32 cellular contexts compared by ENCODE assay signal in the genomic region with DNA sequence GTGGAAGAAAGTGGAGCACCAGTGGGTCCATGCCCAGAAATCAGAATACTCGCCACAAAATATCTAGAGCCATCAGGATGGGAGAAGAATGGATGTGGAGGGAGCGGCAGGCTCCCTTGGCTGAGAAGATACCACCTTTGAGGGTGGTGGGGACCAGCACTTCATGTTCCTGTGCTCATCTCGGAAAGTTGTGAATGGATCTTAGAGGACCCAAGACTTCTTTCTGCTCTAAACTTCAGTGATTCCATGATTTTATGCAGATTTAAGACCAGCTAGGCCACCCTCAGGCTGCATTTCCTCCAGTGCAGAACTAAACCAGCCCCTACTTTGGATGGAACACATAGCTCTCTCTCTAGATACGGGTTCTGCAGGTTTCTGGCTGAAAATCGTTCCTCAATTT.
"Had no signal": no experiment of that assay in that cellular context is flagged by ENCODE, and none has a peak within 500 bp of the region (broad histone marks: within the 10 kb centered on the region; RNA-seq: fewer than 3 reads in every experiment).

No MANE protein-coding gene starts in this region.

- DNase-seq: activated B cell treated with CpG ODN at 0.5 μM for 24 hours; activated CD4-positive, alpha-beta memory T cell treated with anti-CD3 and anti-CD28 coated beads for 36 hours; activated CD4-positive, alpha-beta T cell treated with anti-CD3 and anti-CD28 coated beads for 4 hours; activated CD4-positive, alpha-beta T cell treated with anti-CD3 and anti-CD28 coated beads, Interleukin-2, amount 10 ng/mL, durations not matched to agents 24 days and 14 days; activated CD4-positive, alpha-beta T cell treated with anti-CD3 and anti-CD28 coated beads, Interleukin-2, amount 50 U/mL, for 1 hour; activated CD4-positive, alpha-beta T cell treated with anti-CD3 and anti-CD28 coated beads, Interleukin-2, amount 50 U/mL, for 4 hours; activated CD4-positive, CD25-positive, alpha-beta regulatory T cell treated with anti-CD3 and anti-CD28 coated beads, Interleukin-2, amount 50 U/mL, for 72 hours; activated CD8-positive, alpha-beta memory T cell treated with anti-CD3 and anti-CD28 coated beads, Interleukin-2, amount 50 U/mL, for 4 hours; activated CD8-positive, alpha-beta T cell treated with anti-CD3 and anti-CD28 coated beads for 36 hours; activated effector memory CD4-positive, alpha-beta T cell treated with anti-CD3 and anti-CD28 coated beads, Interleukin-2, amount 50 U/mL, for 16 hours; activated gamma-delta T cell treated with Interleukin-2 at 50 U/mL for 16 hours; activated naive CD4-positive, alpha-beta T cell; activated naive CD4-positive, alpha-beta T cell treated with anti-CD3 and anti-CD28 coated beads for 36 hours; activated naive CD4-positive, alpha-beta T cell treated with anti-CD3 and anti-CD28 coated beads, Interleukin-2, amount 50 U/mL, for 16 hours; activated naive CD8-positive, alpha-beta T cell treated with anti-CD3 and anti-CD28 coated beads for 36 hours; activated T-cell treated with anti-CD3 and anti-CD28 coated beads for 4 hours; activated T-cell treated with anti-CD3 and anti-CD28 coated beads, Interleukin-2, amount 50 U/mL, for 1 hour; activated T-cell treated with anti-CD3 and anti-CD28 coated beads, Interleukin-2, amount 50 U/mL, for 4 hours; activated T-cell treated with anti-CD3 and anti-CD28 coated beads, Interleukin-2, amount 50 U/mL, for 72 hours; adrenal gland; amniotic stem cell; aorta; body of pancreas; brain microvascular endothelial cell; central memory CD4-positive, alpha-beta T cell; T-helper 17 cell; T-helper 9 cell had no signal

- H3K27ac ChIP-seq: adrenal gland, body of pancreas, brain microvascular endothelial cell, breast epithelium, VCaP had no signal

- H3K4me3 Mint-ChIP-seq: activated B cell treated with CpG ODN at 0.5 μM for 24 hours; activated CD4-positive, alpha-beta memory T cell treated with anti-CD3 and anti-CD28 coated beads for 36 hours; activated CD4-positive, alpha-beta T cell treated with anti-CD3 and anti-CD28 coated beads, Interleukin-2, amount 10 ng/mL, durations not matched to agents 24 days and 14 days; activated CD8-positive, alpha-beta T cell treated with anti-CD3 and anti-CD28 coated beads for 36 hours; activated naive CD4-positive, alpha-beta T cell treated with anti-CD3 and anti-CD28 coated beads for 36 hours; activated naive CD8-positive, alpha-beta T cell treated with anti-CD3 and anti-CD28 coated beads for 36 hours; activated T-cell treated with anti-CD3 and anti-CD28 coated beads, Interleukin-2, amount 50 U/mL, for 4 hours; activated T-cell treated with anti-CD3 and anti-CD28 coated beads, Interleukin-2, amount 50 U/mL, for 72 hours; activated T-helper 1 cell treated with anti-CD3 and anti-CD28 coated beads, Interleukin-12 subunit alpha, Interleukin-12 subunit beta, Interleukin-2, Interleukin-4 antibody, amounts not matched to agents 30 ng/mL and 10 ng/mL and 1 ng/mL, durations not matched to agents 14 hours and 24 hours and 36 hours; activated T-helper 17 cell treated with anti-CD3 and anti-CD28 coated beads, Interleukin-2, amount 50 U/mL, for 72 hours; T-helper 17 cell had no signal

- H3K9me3 Mint-ChIP-seq: activated B cell treated with CpG ODN at 0.5 μM for 24 hours; activated CD4-positive, alpha-beta memory T cell treated with anti-CD3 and anti-CD28 coated beads for 36 hours; activated CD4-positive, alpha-beta T cell treated with anti-CD3 and anti-CD28 coated beads, Interleukin-2, amount 10 ng/mL, durations not matched to agents 24 days and 14 days; activated CD8-positive, alpha-beta T cell treated with anti-CD3 and anti-CD28 coated beads for 36 hours; activated naive CD4-positive, alpha-beta T cell treated with anti-CD3 and anti-CD28 coated beads for 36 hours; activated naive CD4-positive, alpha-beta T cell treated with anti-CD3 and anti-CD28 coated beads, Interleukin-2, amount 50 U/mL, for 72 hours; activated naive CD8-positive, alpha-beta T cell treated with anti-CD3 and anti-CD28 coated beads for 36 hours; activated T-cell treated with anti-CD3 and anti-CD28 coated beads, Interleukin-2, amount 50 U/mL, for 4 hours; activated T-cell treated with anti-CD3 and anti-CD28 coated beads, Interleukin-2, amount 50 U/mL, for 72 hours; activated T-helper 1 cell treated with anti-CD3 and anti-CD28 coated beads, Interleukin-12 subunit alpha, Interleukin-12 subunit beta, Interleukin-2, Interleukin-4 antibody, amounts not matched to agents 30 ng/mL and 10 ng/mL and 1 ng/mL, durations not matched to agents 14 hours and 24 hours and 36 hours; activated T-helper 17 cell treated with anti-CD3 and anti-CD28 coated beads, Interleukin-2, amount 50 U/mL, for 72 hours had no signal

- ATAC-seq: activated CD8-positive, alpha-beta T cell treated with anti-CD3 and anti-CD28 coated beads for 36 hours; activated naive CD4-positive, alpha-beta T cell treated with anti-CD3 and anti-CD28 coated beads, Interleukin-2, amount 50 U/mL, for 72 hours; activated T-cell treated with anti-CD3 and anti-CD28 coated beads, Interleukin-2, amount 50 U/mL, for 4 hours; activated T-cell treated with anti-CD3 and anti-CD28 coated beads, Interleukin-2, amount 50 U/mL, for 72 hours; activated T-helper 17 cell treated with anti-CD3 and anti-CD28 coated beads, Interleukin-2, amount 50 U/mL, for 72 hours; body of pancreas; T-helper 17 cell had no signal

- H3K4me1 Mint-ChIP-seq: activated B cell treated with CpG ODN at 0.5 μM for 24 hours had no signal

- H3K27me3 ChIP-seq: adrenal gland, body of pancreas, brain microvascular endothelial cell, breast epithelium had no signal

- H3K27ac Mint-ChIP-seq: activated B cell treated with CpG ODN at 0.5 μM for 24 hours; activated CD4-positive, alpha-beta memory T cell treated with anti-CD3 and anti-CD28 coated beads for 36 hours; activated CD4-positive, alpha-beta T cell treated with anti-CD3 and anti-CD28 coated beads, Interleukin-2, amount 10 ng/mL, durations not matched to agents 24 days and 14 days; activated CD8-positive, alpha-beta T cell treated with anti-CD3 and anti-CD28 coated beads for 36 hours; activated naive CD4-positive, alpha-beta T cell treated with anti-CD3 and anti-CD28 coated beads for 36 hours; activated naive CD8-positive, alpha-beta T cell treated with anti-CD3 and anti-CD28 coated beads for 36 hours; activated T-cell treated with anti-CD3 and anti-CD28 coated beads, Interleukin-2, amount 50 U/mL, for 72 hours; activated T-helper 1 cell treated with anti-CD3 and anti-CD28 coated beads, Interleukin-12 subunit alpha, Interleukin-12 subunit beta, Interleukin-2, Interleukin-4 antibody, amounts not matched to agents 30 ng/mL and 10 ng/mL and 1 ng/mL, durations not matched to agents 14 hours and 24 hours and 36 hours; activated T-helper 17 cell treated with anti-CD3 and anti-CD28 coated beads, Interleukin-2, amount 50 U/mL, for 72 hours; T-helper 17 cell had no signal

- H3K4me3 ChIP-seq: adrenal gland, body of pancreas, breast epithelium had no signal

- H3K9me3 ChIP-seq: adrenal gland, body of pancreas, breast epithelium had no signal

- H3K36me3 ChIP-seq: adrenal gland, brain microvascular endothelial cell, breast epithelium had no signal

- H3K36me3 Mint-ChIP-seq: activated CD4-positive, alpha-beta memory T cell treated with anti-CD3 and anti-CD28 coated beads for 36 hours; activated naive CD4-positive, alpha-beta T cell treated with anti-CD3 and anti-CD28 coated beads, Interleukin-2, amount 50 U/mL, for 72 hours had no signal

- H3K27me3 Mint-ChIP-seq: activated CD4-positive, alpha-beta T cell treated with anti-CD3 and anti-CD28 coated beads, Interleukin-2, amount 10 ng/mL, durations not matched to agents 24 days and 14 days; activated CD8-positive, alpha-beta T cell treated with anti-CD3 and anti-CD28 coated beads for 36 hours; activated naive CD8-positive, alpha-beta T cell treated with anti-CD3 and anti-CD28 coated beads for 36 hours; activated T-helper 17 cell treated with anti-CD3 and anti-CD28 coated beads, Interleukin-2, amount 50 U/mL, for 72 hours; T-helper 17 cell had no signal
